ENCODE assay signal across 2 cellular contexts in genomic region chr18:6377473-6377872, GRCh38. TPM values are rescaled to one million over a fixed set of nuclear protein-coding genes. Genes with fewer than 3 reads are reported as not detected.
"Had no signal": no experiment of that assay in that cellular context is flagged by ENCODE, and none has a peak within 500 bp of the region (broad histone marks: within the 10 kb centered on the region; RNA-seq: fewer than 3 reads in every experiment).

No MANE protein-coding gene starts in this region.

RNA-seq across cellular contexts. Expression of gene L3MBTL4, which starts 37.2 kb away (rescaled TPM):
- total RNA-seq: activated CD8-positive, alpha-beta T cell treated with anti-CD3 and anti-CD28 coated beads for 36 hours; activated CD8-positive, alpha-beta T cell treated with anti-CD3 and anti-CD28 coated beads, Interleukin-2, amount 10 ng/mL, durations not matched to agents 7 days and 5 days had no signal
